ENCODE assay signal across 2 cellular contexts in genomic region chr15:89397653-89398023, GRCh38.
TF ChIP-seq lines count a peak whose summit lies in the region.

No MANE protein-coding gene starts in this region.

TF ChIP-seq in HepG2, 621 proteins besides CTCF, POLR2A, EP300 and RAD21:
- TF ChIP-seq EED (CRISPR knock-in tag; IDR thresholded peaks at IDR 0.05) (no peak), ZNF629 (CRISPR knock-in tag; conservative IDR thresholded peaks at IDR 0.05) (peak; percentile 44), ZBTB39 (CRISPR knock-in tag; IDR thresholded peaks at IDR 0.05) (no peak)
TF ChIP-seq in HepG2: peak in this region for 1.

TF ChIP-seq in H1, 55 proteins besides CTCF, POLR2A, EP300 and RAD21:
- TF ChIP-seq HDAC2 (IDR thresholded peaks at IDR 0.05; ENCODE audit: borderline replicate concordance in 1 of 2, low read depth in 2 of 2, low read length in 2 of 2) (0 out of 4 replicates have a peak, but pooled peaks of 1 of the 2 experiments have one; percentile 63), FOSL1 (IDR thresholded peaks at IDR 0.05; ENCODE audit: insufficient read depth, low read depth, low read length) (no peak), KDM1A (IDR thresholded peaks at IDR 0.05; ENCODE audit: borderline replicate concordance, low read length) (peak; percentile 90)
